In the genomic region with DNA sequence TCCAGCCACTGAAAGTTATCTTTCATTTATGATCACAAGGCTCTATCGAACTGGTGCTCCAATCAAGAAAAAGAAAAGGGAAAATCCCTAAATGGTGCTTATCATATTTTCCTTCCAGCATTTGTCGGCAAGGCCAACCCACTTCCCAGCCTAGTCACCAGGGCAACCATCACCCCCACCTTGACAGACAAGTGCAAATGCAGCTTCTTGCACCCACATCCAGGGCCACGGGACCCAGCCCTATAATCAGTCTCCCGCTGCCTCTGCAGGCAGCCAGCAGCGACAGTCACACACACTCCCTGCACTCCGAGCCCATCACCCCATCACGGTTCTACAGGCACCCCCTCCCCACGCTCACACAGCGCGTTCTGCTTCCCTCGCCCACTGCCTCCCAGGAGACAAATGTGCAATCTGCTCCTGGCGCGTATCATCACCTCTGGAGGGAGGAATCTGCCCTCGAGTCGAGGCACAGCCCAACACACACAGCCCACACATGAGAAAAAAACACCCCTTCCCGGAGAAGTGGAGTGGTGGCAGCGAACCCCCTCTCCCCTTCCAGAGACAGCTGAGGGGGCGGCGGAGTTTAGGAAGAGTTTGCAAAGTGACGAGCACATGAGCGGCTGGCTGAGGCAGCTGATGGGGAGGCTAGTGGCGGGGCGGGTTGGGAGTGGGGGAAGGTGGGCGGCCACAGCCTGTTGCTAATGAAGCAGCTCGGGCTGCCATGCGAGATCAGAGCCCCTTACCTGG, we compare ENCODE assay signal across 12 cellular contexts. TPM values are rescaled to one million over a fixed set of nuclear protein-coding genes. Genes with fewer than 3 reads are reported as not detected.
DNase-seq lines count a peak whose midpoint lies in the region; ATAC-seq and TF ChIP-seq lines count a peak whose summit lies in the region.
"Had no signal": no experiment of that assay in that cellular context is flagged by ENCODE, and none has a peak within 500 bp of the region (broad histone marks: within the 10 kb centered on the region; RNA-seq: fewer than 3 reads in every experiment).

No MANE protein-coding gene starts in this region.

- no peaks in the 10 kb centered on the region; the same call in 2 of the 3 replicates for H3K9me3 Mint-ChIP-seq in GM23338
- no peaks in the 10 kb centered on the region for H3K9me3 Mint-ChIP-seq in activated naive CD8-positive, alpha-beta T cell treated with anti-CD3 and anti-CD28 coated beads for 36 hours
- H3K9me3 Mint-ChIP-seq: CD4-positive, CD25-positive, alpha-beta regulatory T cell had no signal

- ATAC-seq in GM23338 (peak; percentile 76), GM21786 (IDR thresholded peaks at IDR 0.05; ENCODE audit: unreplicated experiment) (no peak), HG03457 (IDR thresholded peaks at IDR 0.05; ENCODE audit: unreplicated experiment) (no peak)

- no peaks in the 10 kb centered on the region for H3K36me3 Mint-ChIP-seq in GM23338 (ENCODE audit: low read depth)
- H3K36me3 Mint-ChIP-seq in activated naive CD8-positive, alpha-beta T cell treated with anti-CD3 and anti-CD28 coated beads for 36 hours: no peaks in the 10 kb centered on the region
- H3K36me3 Mint-ChIP-seq: CD4-positive, CD25-positive, alpha-beta regulatory T cell had no signal

- no peaks in the 10 kb centered on the region for H4K20me1 ChIP-seq in GM23338 (replicated peaks; ENCODE audit: insufficient read depth)

- H2AFZ ChIP-seq in GM23338: peak overlapping the region; percentile 99
- H2AFZ ChIP-seq: parathyroid adenoma had no signal

- H3F3A ChIP-seq in GM23338 (replicated peaks; ENCODE audit: low read depth): no peaks in the 10 kb centered on the region

- H3K27me3 Mint-ChIP-seq in GM23338 (ENCODE audit: insufficient read depth, low read depth, poor library complexity): peaks cover 12% of the 10 kb centered on the region
- H3K27me3 Mint-ChIP-seq in activated naive CD8-positive, alpha-beta T cell treated with anti-CD3 and anti-CD28 coated beads for 36 hours: no peaks in the 10 kb centered on the region

- peak overlapping the region; percentile 51 for H3K4me3 ChIP-seq in GM23338
- H3K4me3 ChIP-seq: thoracic aorta had no signal

- H3K4me3 Mint-ChIP-seq in GM23338: peak overlapping the region; percentile 35
- H3K4me3 Mint-ChIP-seq in activated naive CD8-positive, alpha-beta T cell treated with anti-CD3 and anti-CD28 coated beads for 36 hours: no peak overlapping the region
- H3K4me3 Mint-ChIP-seq: CD4-positive, CD25-positive, alpha-beta regulatory T cell had no signal

- no peak overlapping the region for H3K27ac Mint-ChIP-seq in GM23338
- no peak overlapping the region for H3K27ac Mint-ChIP-seq in activated naive CD8-positive, alpha-beta T cell treated with anti-CD3 and anti-CD28 coated beads for 36 hours

- peak overlapping the region; percentile 80 for H3K4me2 ChIP-seq in GM23338

- peaks cover 25% of the 10 kb centered on the region for H3K4me1 Mint-ChIP-seq in GM23338
- peaks cover 32% of the 10 kb centered on the region for H3K4me1 Mint-ChIP-seq in activated naive CD8-positive, alpha-beta T cell treated with anti-CD3 and anti-CD28 coated beads for 36 hours

- TF ChIP-seq CTCF in GM23338 (conservative IDR thresholded peaks at IDR 0.05; ENCODE audit: low read depth in 2 of 2): no peak

- H3K9me2 ChIP-seq in GM23338 (ENCODE audit: insufficient read depth): no peaks in the 10 kb centered on the region

- DNase-seq in Ammon's horn (ENCODE audit: low spot score) (peak; percentile 75), GM23338 (ENCODE audit: low spot score) (peak; percentile 51), myocyte (ENCODE audit: low read depth) (peak; percentile 52), NOMO-1 (lab: John Stamatoyannopoulos, UW; ENCODE audit: unreplicated experiment in 2 of 2) (no peak), NCI-H2107 treated with DMSO at 0.1 percent for 48 hours (lab: John Stamatoyannopoulos, UW; ENCODE audit: unreplicated experiment) (no peak)
- DNase-seq in activated naive CD8-positive, alpha-beta T cell treated with anti-CD3 and anti-CD28 coated beads for 36 hours: peak; percentile 29
- DNase-seq: CD4-positive, CD25-positive, alpha-beta regulatory T cell; effector CD4-positive, alpha-beta T cell had no signal

- no peak overlapping the region for H3K27ac ChIP-seq in GM23338 (ENCODE audit: low read depth)
- H3K27ac ChIP-seq: parathyroid adenoma, thoracic aorta had no signal

- peaks cover 11% of the 10 kb centered on the region for H3K27me3 ChIP-seq in GM23338 (ENCODE audit: insufficient read depth)

- peaks cover 17% of the 10 kb centered on the region for H3K4me1 ChIP-seq in GM23338 (ENCODE audit: insufficient read depth)
- H3K4me1 ChIP-seq: parathyroid adenoma had no signal

- no peaks in the 10 kb centered on the region for H3K79me2 ChIP-seq in GM23338 (replicated peaks; ENCODE audit: insufficient read depth)
- H3K79me2 ChIP-seq: parathyroid adenoma had no signal

- no peaks in the 10 kb centered on the region for H3K36me3 ChIP-seq in GM23338 (ENCODE audit: insufficient read depth)
- H3K36me3 ChIP-seq: thoracic aorta had no signal

TF ChIP-seq in GM23338, 12 proteins besides CTCF, POLR2A, EP300 and RAD21 (continues in another document):
- no peak for TF ChIP-seq CREB1 (CRISPR knock-in tag; IDR thresholded peaks at IDR 0.05; ENCODE audit: low read depth)
- TF ChIP-seq EZH2 (IDR thresholded peaks at IDR 0.05; ENCODE audit: low read depth, unreplicated experiment): no peak
- TF ChIP-seq, protein P1, sequence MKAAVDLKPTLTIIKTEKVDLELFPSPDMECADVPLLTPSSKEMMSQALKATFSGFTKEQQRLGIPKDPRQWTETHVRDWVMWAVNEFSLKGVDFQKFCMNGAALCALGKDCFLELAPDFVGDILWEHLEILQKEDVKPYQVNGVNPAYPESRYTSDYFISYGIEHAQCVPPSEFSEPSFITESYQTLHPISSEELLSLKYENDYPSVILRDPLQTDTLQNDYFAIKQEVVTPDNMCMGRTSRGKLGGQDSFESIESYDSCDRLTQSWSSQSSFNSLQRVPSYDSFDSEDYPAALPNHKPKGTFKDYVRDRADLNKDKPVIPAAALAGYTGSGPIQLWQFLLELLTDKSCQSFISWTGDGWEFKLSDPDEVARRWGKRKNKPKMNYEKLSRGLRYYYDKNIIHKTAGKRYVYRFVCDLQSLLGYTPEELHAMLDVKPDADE (IDR thresholded peaks at IDR 0.05): no peak
- TF ChIP-seq STAT1 (IDR thresholded peaks at IDR 0.05; ENCODE audit: unreplicated experiment): no peak
- TF ChIP-seq, protein P2, sequence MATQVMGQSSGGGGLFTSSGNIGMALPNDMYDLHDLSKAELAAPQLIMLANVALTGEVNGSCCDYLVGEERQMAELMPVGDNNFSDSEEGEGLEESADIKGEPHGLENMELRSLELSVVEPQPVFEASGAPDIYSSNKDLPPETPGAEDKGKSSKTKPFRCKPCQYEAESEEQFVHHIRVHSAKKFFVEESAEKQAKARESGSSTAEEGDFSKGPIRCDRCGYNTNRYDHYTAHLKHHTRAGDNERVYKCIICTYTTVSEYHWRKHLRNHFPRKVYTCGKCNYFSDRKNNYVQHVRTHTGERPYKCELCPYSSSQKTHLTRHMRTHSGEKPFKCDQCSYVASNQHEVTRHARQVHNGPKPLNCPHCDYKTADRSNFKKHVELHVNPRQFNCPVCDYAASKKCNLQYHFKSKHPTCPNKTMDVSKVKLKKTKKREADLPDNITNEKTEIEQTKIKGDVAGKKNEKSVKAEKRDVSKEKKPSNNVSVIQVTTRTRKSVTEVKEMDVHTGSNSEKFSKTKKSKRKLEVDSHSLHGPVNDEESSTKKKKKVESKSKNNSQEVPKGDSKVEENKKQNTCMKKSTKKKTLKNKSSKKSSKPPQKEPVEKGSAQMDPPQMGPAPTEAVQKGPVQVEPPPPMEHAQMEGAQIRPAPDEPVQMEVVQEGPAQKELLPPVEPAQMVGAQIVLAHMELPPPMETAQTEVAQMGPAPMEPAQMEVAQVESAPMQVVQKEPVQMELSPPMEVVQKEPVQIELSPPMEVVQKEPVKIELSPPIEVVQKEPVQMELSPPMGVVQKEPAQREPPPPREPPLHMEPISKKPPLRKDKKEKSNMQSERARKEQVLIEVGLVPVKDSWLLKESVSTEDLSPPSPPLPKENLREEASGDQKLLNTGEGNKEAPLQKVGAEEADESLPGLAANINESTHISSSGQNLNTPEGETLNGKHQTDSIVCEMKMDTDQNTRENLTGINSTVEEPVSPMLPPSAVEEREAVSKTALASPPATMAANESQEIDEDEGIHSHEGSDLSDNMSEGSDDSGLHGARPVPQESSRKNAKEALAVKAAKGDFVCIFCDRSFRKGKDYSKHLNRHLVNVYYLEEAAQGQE (IDR thresholded peaks at IDR 0.05; ENCODE audit: unreplicated experiment): no peak
- no peak for TF ChIP-seq ZNF114 (CRISPR knock-in tag; IDR thresholded peaks at IDR 0.05)
- no peak for TF ChIP-seq NANOG (IDR thresholded peaks at IDR 0.05; ENCODE audit: borderline replicate concordance)
- no peak for TF ChIP-seq EZH2phosphoT487 (IDR thresholded peaks at IDR 0.05; ENCODE audit: unreplicated experiment)

RNA-seq across cellular contexts. Expression of a gene that starts 9.3 kb away (rescaled TPM):
- 11.1 and 20.9 TPM in 2 replicates for total RNA-seq in GM23338 (2014; rRNA removed; shearing (Covaris generic))
- polyA plus RNA-seq in GM23338 (2016; fragmentation: Nextera tagmentation; extraction: Ambion mirVana): 2.5 and 3.0 TPM in 2 replicates
- 1 to 10 TPM; 1.4 to 2.0 TPM for total RNA-seq in activated naive CD8-positive, alpha-beta T cell treated with anti-CD3 and anti-CD28 coated beads for 36 hours
- 0.75 and 1.2 TPM in 2 replicates for total RNA-seq in myocyte
- polyA plus RNA-seq in myocyte (2012): 0.30 TPM

RNA-seq across cellular contexts. Expression of a gene that starts 35.5 kb away (rescaled TPM):
- 16.8 and 23.4 TPM in 2 replicates for total RNA-seq in GM23338 (2014; rRNA removed; shearing (Covaris generic))
- 38.5 and 49.9 TPM in 2 replicates for polyA plus RNA-seq in GM23338 (2016; fragmentation: Nextera tagmentation; extraction: Ambion mirVana)
- 10 to 100 TPM; 51.5 to 55.6 TPM for total RNA-seq in activated naive CD8-positive, alpha-beta T cell treated with anti-CD3 and anti-CD28 coated beads for 36 hours
- total RNA-seq in myocyte: 34.8 and 42.6 TPM in 2 replicates
- 256 TPM for polyA plus RNA-seq in myocyte (2012)

RNA-seq across cellular contexts. Expression of a gene that starts 54.3 kb away (rescaled TPM):
- 0.23 and 0.49 TPM in 2 replicates for total RNA-seq in GM23338 (2014; rRNA removed; shearing (Covaris generic))
- 1.2 and 1.6 TPM in 2 replicates for polyA plus RNA-seq in GM23338 (2016; fragmentation: Nextera tagmentation; extraction: Ambion mirVana)
- total RNA-seq in activated naive CD8-positive, alpha-beta T cell treated with anti-CD3 and anti-CD28 coated beads for 36 hours: 1 to 10 TPM; 1.6 to 2.4 TPM
- 2.5 and 5.8 TPM in 2 replicates for total RNA-seq in myocyte
- 1.6 TPM for polyA plus RNA-seq in myocyte (2012)

Comparison
In these comparisons a context has a peak if more than half of its experiments do, and no peak if none do; other contexts are left out.
1. DNase-seq: peak in Ammon's horn (single experiment), GM23338 (single experiment), activated naive CD8-positive, alpha-beta T cell treated with anti-CD3 and anti-CD28 coated beads for 36 hours (single experiment) and myocyte (single experiment); none in NOMO-1 (0 of 2) and NCI-H2107 treated with DMSO at 0.1 percent for 48 hours (single experiment).